21 cellular contexts compared by ENCODE assay signal in genomic region chr6:70847685-70848084, GRCh38.
A peak's percentile ranks its signal among the peaks of the same experiment; 100 is the strongest.
DNase-seq lines count a peak whose midpoint lies in the region; ATAC-seq and TF ChIP-seq lines count a peak whose summit lies in the region.
"Had no signal": no experiment of that assay in that cellular context is flagged by ENCODE, and none has a peak within 500 bp of the region (broad histone marks: within the 10 kb centered on the region; RNA-seq: fewer than 3 reads in every experiment).

No MANE protein-coding gene starts in this region.

- no peak overlapping the region for H3K4me2 ChIP-seq in GM23338
- H3K4me2 ChIP-seq: SK-N-SH had no signal

- no peaks in the 10 kb centered on the region for H3K27me3 ChIP-seq in CD4-positive, CD25-positive, alpha-beta regulatory T cell (ENCODE audit: control insufficient read depth, insufficient read depth, low read length)
- H3K27me3 ChIP-seq in GM23338 (ENCODE audit: insufficient read depth), result no peaks in the 10 kb centered on the region

- peak overlapping the region in 2 of 3 donors; percentile 8 to 21 for H3K27ac Mint-ChIP-seq in CD4-positive, CD25-positive, alpha-beta regulatory T cell
- H3K27ac Mint-ChIP-seq in GM23338 (0 out of 2 replicates have a peak overlapping the region, but pooled peaks have one; percentile 2), naive B cell (peak overlapping the region in 4 of 6 donors; percentile 3 to 62 (median 6))
- H3K27ac Mint-ChIP-seq: CD4-positive, alpha-beta T cell; IgD-negative memory B cell had no signal

- H3K27me3 Mint-ChIP-seq in CD4-positive, CD25-positive, alpha-beta regulatory T cell, result no peaks in the 10 kb centered on the region
- H3K27me3 Mint-ChIP-seq in GM23338 (ENCODE audit: insufficient read depth, low read depth, poor library complexity) (peaks cover 2% of the 10 kb centered on the region), naive B cell (no peaks in the 10 kb centered on the region)
- H3K27me3 Mint-ChIP-seq: CD4-positive, alpha-beta T cell; IgD-negative memory B cell had no signal

- no peaks in the 10 kb centered on the region for H3K79me2 ChIP-seq in GM23338 (replicated peaks; ENCODE audit: insufficient read depth)

- no peak overlapping the region for H3K27ac ChIP-seq in CD4-positive, CD25-positive, alpha-beta regulatory T cell (ENCODE audit: insufficient read depth, low read length, poor library complexity, severe bottlenecking)
- no peak overlapping the region for H3K27ac ChIP-seq in GM23338 (ENCODE audit: low read depth)

- no peak for DNase-seq in CD4-positive, CD25-positive, alpha-beta regulatory T cell
- no peak for DNase-seq in GM23338 (ENCODE audit: low spot score)
- peak; percentile 70 for DNase-seq in NCI-H524 treated with DMSO at 0.1 percent for 48 hours (lab: John Stamatoyannopoulos, UW)
- DNase-seq in naive B cell, result no peak
- no peak for DNase-seq in NCI-H128 (lab: John Stamatoyannopoulos, UW; ENCODE audit: unreplicated experiment)
- no peak for DNase-seq in dedifferentiated amniotic fluid mesenchymal stem cell (ENCODE audit: extremely low spot score)
- DNase-seq in NCI-H1092 treated with DMSO at 0.1 percent for 48 hours (lab: John Stamatoyannopoulos, UW), result no peak
- DNase-seq: CD4-positive, alpha-beta T cell; COR-L47; DND-41; GOT3; HCEC 1CT; NCI-H1048; NCI-H1694 treated with DMSO at 0.1 percent for 48 hours; NCI-H2081 treated with DMSO at 0.1 percent for 48 hours; NCI-H2171 treated with DMSO at 0.1 percent for 48 hours; NCI-H526 treated with DMSO at 0.1 percent for 48 hours; SIG-M5; SK-N-SH had no signal

- no peak overlapping the region for H3K4me3 Mint-ChIP-seq in CD4-positive, CD25-positive, alpha-beta regulatory T cell
- H3K4me3 Mint-ChIP-seq in GM23338 (no peak overlapping the region), naive B cell (no peak overlapping the region)
- H3K4me3 Mint-ChIP-seq: CD4-positive, alpha-beta T cell; IgD-negative memory B cell had no signal

- ATAC-seq in CD4-positive, CD25-positive, alpha-beta regulatory T cell (ENCODE audit: low read depth in 2 of 2), result no peak
- ATAC-seq in GM23338 (peak; percentile 57), naive B cell (ENCODE audit: low read depth in 2 of 2) (peak; percentile 38 to 60)
- ATAC-seq: Panc1 had no signal

- peaks cover 27% of the 10 kb centered on the region for H3K36me3 Mint-ChIP-seq in CD4-positive, CD25-positive, alpha-beta regulatory T cell
- no peaks in the 10 kb centered on the region for H3K36me3 Mint-ChIP-seq in GM23338 (ENCODE audit: low read depth)
- H3K36me3 Mint-ChIP-seq in naive B cell, result peaks cover 0 to 8% of the 10 kb centered on the region in 2 donors
- H3K36me3 Mint-ChIP-seq: IgD-negative memory B cell had no signal

- H4K20me1 ChIP-seq in GM23338 (replicated peaks; ENCODE audit: insufficient read depth), result 0 out of 2 replicates have a peak, but pooled peaks cover 3% of the 10 kb centered on the region

- H3K9me3 ChIP-seq in CD4-positive, CD25-positive, alpha-beta regulatory T cell (ENCODE audit: control insufficient read depth in 2 of 2, low read length in 2 of 2), result no peaks in the 10 kb centered on the region
- H3K9me3 ChIP-seq: SK-N-SH had no signal

- peaks cover 0 to 18% (median 8%) of the 10 kb centered on the region in 4 donors for H3K4me1 Mint-ChIP-seq in CD4-positive, CD25-positive, alpha-beta regulatory T cell
- H3K4me1 Mint-ChIP-seq in GM23338, result peaks cover 40% of the 10 kb centered on the region
- H3K4me1 Mint-ChIP-seq in naive B cell, result peaks cover 20 to 26% (median 22%) of the 10 kb centered on the region in 3 donors

- peaks cover 11% of the 10 kb centered on the region for H3K36me3 ChIP-seq in CD4-positive, CD25-positive, alpha-beta regulatory T cell (ENCODE audit: control insufficient read depth, insufficient read depth, low read length)
- H3K36me3 ChIP-seq in GM23338 (ENCODE audit: insufficient read depth), result 0 out of 2 replicates have a peak, but pooled peaks cover 5% of the 10 kb centered on the region

- no peak for TF ChIP-seq CTCF in GM23338 (conservative IDR thresholded peaks at IDR 0.05; ENCODE audit: low read depth in 2 of 2)

- no peak overlapping the region for H2AFZ ChIP-seq in GM23338

- no peaks in the 10 kb centered on the region for H3K9me3 Mint-ChIP-seq in CD4-positive, CD25-positive, alpha-beta regulatory T cell
- H3K9me3 Mint-ChIP-seq in GM23338, result no peaks in the 10 kb centered on the region
- H3K9me3 Mint-ChIP-seq in naive B cell, result no peaks in the 10 kb centered on the region
- H3K9me3 Mint-ChIP-seq: CD4-positive, alpha-beta T cell; IgD-negative memory B cell had no signal

- H3K4me1 ChIP-seq in CD4-positive, CD25-positive, alpha-beta regulatory T cell (ENCODE audit: control insufficient read depth, insufficient read depth, low read length, poor library complexity, severe bottlenecking), result no peaks in the 10 kb centered on the region
- H3K4me1 ChIP-seq in GM23338 (ENCODE audit: insufficient read depth), result no peaks in the 10 kb centered on the region

- no peak overlapping the region for H3K4me3 ChIP-seq in CD4-positive, CD25-positive, alpha-beta regulatory T cell (ENCODE audit: low read depth, low read length)
- H3K4me3 ChIP-seq in GM23338, result no peak overlapping the region

- no peaks in the 10 kb centered on the region for H3F3A ChIP-seq in GM23338 (replicated peaks; ENCODE audit: low read depth)

- no peaks in the 10 kb centered on the region for H3K9me2 ChIP-seq in GM23338 (ENCODE audit: insufficient read depth)
- H3K9me2 ChIP-seq: SK-N-SH had no signal

TF ChIP-seq in GM23338, 12 proteins besides CTCF, POLR2A, EP300 and RAD21:
- TF ChIP-seq EZH2 (IDR thresholded peaks at IDR 0.05; ENCODE audit: low read depth, unreplicated experiment) (no peak), ETS1 (IDR thresholded peaks at IDR 0.05) (no peak), EZH2phosphoT487 (IDR thresholded peaks at IDR 0.05; ENCODE audit: unreplicated experiment) (no peak), ZNF331 (CRISPR knock-in tag; IDR thresholded peaks at IDR 0.05; ENCODE audit: low read depth) (no peak)
TF ChIP-seq in GM23338: peak in this region for 0.

Comparison
In these comparisons a context has a peak if more than half of its experiments do, and no peak if none do; other contexts are left out.
1. ATAC-seq: peak in GM23338 (single experiment) and naive B cell (2 of 2); none in CD4-positive, CD25-positive, alpha-beta regulatory T cell (0 of 2).
2. Peak in every context shown above with its lines, with median percentiles within 50 percentile points of each other: H3K27ac Mint-ChIP-seq.